ENCODE assay signal across 9 cellular contexts in the genomic region with DNA sequence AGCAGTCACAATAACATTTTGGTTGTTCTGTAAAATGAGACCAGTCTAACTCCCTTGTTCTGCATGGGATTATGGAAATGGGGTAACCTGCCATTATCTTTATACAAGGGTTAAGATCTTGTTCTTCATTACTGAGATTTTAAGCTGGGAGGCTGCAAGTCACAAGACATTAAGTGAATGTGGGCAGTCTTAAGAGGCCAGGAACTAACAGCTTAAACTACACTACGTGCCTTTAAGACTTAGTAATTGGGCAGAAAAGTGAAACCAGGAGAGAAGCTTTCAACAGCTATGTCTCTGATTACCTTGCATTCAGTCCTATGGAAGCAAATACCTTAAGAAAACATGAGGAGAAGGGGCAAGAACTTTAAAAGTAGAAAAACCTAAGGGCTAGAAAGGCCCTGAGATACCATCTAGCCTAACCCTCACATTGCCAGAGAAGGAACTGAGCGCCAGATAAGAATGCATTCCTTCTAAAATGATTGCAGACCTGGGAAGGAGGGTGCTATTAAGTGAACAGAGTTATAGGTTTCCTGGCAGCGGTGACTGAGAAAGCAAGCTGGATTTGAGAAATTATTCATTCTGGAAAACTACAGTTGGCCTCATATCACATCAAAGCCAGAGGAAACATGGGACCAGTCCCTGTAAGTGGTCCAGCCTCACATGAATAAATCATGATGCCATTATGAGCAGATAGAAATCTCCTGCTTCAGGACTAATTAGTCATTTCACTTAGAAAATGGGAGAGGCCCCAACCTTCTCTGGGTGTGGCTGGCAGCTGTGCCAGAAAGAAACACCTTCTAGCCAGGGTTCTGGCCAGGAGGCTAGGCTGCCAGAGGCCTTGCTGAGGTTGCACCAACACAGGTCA. TPM values are rescaled to one million over a fixed set of nuclear protein-coding genes. Genes with fewer than 3 reads are reported as not detected.
DNase-seq lines count a peak whose midpoint lies in the region; ATAC-seq and TF ChIP-seq lines count a peak whose summit lies in the region.
"Had no signal": no experiment of that assay in that cellular context is flagged by ENCODE, and none has a peak within 500 bp of the region (broad histone marks: within the 10 kb centered on the region; RNA-seq: fewer than 3 reads in every experiment).

No MANE protein-coding gene starts in this region.

- CTCF ChIA-PET in HEK293 (lab: Yijun Ruan, JAX) = interaction anchor here (0.6 kb wide), 1 partner anchor 36 kb away, joined by 3 read pairs; no protein-coding TSS in a partner anchor

- H3K36me3 ChIP-seq in HEK293 (ENCODE audit: control insufficient read depth in 2 of 2, insufficient read depth in 1 of 2, low read length in 2 of 2) (no peaks in the 10 kb centered on the region), colonic mucosa (no peaks in the 10 kb centered on the region)

- TF ChIP-seq CTCF in HEK293 (tag by site-specific recombination; IDR thresholded peaks at IDR 0.05) (no peak), colonic mucosa (IDR thresholded peaks at IDR 0.05) (no peak), osteocyte (IDR thresholded peaks at IDR 0.05) (no peak)

- H3K9me3 Mint-ChIP-seq in osteocyte (ENCODE audit: unreplicated experiment) = no peaks in the 10 kb centered on the region

- DNase-seq in COLO668 (lab: John Stamatoyannopoulos, UW; ENCODE audit: unreplicated experiment) (peak; percentile 26), colonic mucosa (peak; percentile 63), osteocyte (ENCODE audit: extremely low spot score, unreplicated experiment) (no peak), COLO829 (ENCODE audit: low spot score) (no peak)
- DNase-seq: effector memory CD4-positive, alpha-beta T cell; kidney glomerular epithelial cell had no signal

- H3K27ac Mint-ChIP-seq in osteocyte (ENCODE audit: unreplicated experiment) = peak overlapping the region; percentile 4

- H3K9ac ChIP-seq in colonic mucosa (ENCODE audit: low read depth in 2 of 2, low read length in 2 of 2) = peak overlapping the region; percentile 36 to 61

- H3K27me3 ChIP-seq in colonic mucosa = no peaks in the 10 kb centered on the region

- intact Hi-C loops in colonic mucosa (cut with DNase I) = no loop called here

- no peak overlapping the region for H3K4me3 Mint-ChIP-seq in osteocyte (ENCODE audit: unreplicated experiment)

- no peaks in the 10 kb centered on the region for H3K27me3 Mint-ChIP-seq in osteocyte (ENCODE audit: unreplicated experiment)

- H3K9me3 ChIP-seq in HEK293 (ENCODE audit: control insufficient read depth, insufficient read depth, low read depth, low read length) = no peaks in the 10 kb centered on the region
- H3K9me3 ChIP-seq in colonic mucosa = no peaks in the 10 kb centered on the region

- H3K4me3 ChIP-seq in HEK293 (ENCODE audit: low read depth, low read length) (no peak overlapping the region), colonic mucosa (no peak overlapping the region)

- H3K4me1 Mint-ChIP-seq in osteocyte (ENCODE audit: unreplicated experiment) = peaks cover 20% of the 10 kb centered on the region

- POLR2A ChIA-PET in HEK293 (lab: Yijun Ruan, JAX) = no interaction called here

- ATAC-seq in GM18861 (IDR thresholded peaks at IDR 0.05; ENCODE audit: unreplicated experiment) (no peak), GM21717 (IDR thresholded peaks at IDR 0.05; ENCODE audit: unreplicated experiment) (no peak)

- H3K27ac ChIP-seq in HEK293 (ENCODE audit: extremely low read depth, low read depth, low read length) = peak overlapping the region; percentile 29; the same call in 1 of the 2 replicates
- peak overlapping the region; percentile 71 for H3K27ac ChIP-seq in colonic mucosa

- peaks cover 3% of the 10 kb centered on the region for H3K36me3 Mint-ChIP-seq in osteocyte (ENCODE audit: unreplicated experiment)

- H3K4me1 ChIP-seq in HEK293 (ENCODE audit: control insufficient read depth, insufficient read depth, low read length) = peaks cover 5% of the 10 kb centered on the region; the same call in 1 of the 2 replicates
- H3K4me1 ChIP-seq in colonic mucosa = peaks cover 28% of the 10 kb centered on the region

TF ChIP-seq in HEK293, 187 proteins besides CTCF, POLR2A, EP300 and RAD21:
- TF ChIP-seq, protein P1, sequence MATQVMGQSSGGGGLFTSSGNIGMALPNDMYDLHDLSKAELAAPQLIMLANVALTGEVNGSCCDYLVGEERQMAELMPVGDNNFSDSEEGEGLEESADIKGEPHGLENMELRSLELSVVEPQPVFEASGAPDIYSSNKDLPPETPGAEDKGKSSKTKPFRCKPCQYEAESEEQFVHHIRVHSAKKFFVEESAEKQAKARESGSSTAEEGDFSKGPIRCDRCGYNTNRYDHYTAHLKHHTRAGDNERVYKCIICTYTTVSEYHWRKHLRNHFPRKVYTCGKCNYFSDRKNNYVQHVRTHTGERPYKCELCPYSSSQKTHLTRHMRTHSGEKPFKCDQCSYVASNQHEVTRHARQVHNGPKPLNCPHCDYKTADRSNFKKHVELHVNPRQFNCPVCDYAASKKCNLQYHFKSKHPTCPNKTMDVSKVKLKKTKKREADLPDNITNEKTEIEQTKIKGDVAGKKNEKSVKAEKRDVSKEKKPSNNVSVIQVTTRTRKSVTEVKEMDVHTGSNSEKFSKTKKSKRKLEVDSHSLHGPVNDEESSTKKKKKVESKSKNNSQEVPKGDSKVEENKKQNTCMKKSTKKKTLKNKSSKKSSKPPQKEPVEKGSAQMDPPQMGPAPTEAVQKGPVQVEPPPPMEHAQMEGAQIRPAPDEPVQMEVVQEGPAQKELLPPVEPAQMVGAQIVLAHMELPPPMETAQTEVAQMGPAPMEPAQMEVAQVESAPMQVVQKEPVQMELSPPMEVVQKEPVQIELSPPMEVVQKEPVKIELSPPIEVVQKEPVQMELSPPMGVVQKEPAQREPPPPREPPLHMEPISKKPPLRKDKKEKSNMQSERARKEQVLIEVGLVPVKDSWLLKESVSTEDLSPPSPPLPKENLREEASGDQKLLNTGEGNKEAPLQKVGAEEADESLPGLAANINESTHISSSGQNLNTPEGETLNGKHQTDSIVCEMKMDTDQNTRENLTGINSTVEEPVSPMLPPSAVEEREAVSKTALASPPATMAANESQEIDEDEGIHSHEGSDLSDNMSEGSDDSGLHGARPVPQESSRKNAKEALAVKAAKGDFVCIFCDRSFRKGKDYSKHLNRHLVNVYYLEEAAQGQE (tag by site-specific recombination; IDR thresholded peaks at IDR 0.05) = no peak
- TF ChIP-seq ZSCAN30 (tag by site-specific recombination; IDR thresholded peaks at IDR 0.05) (0 out of 2 replicates have a peak, but pooled peaks have one; percentile 17), SP7 (tag by site-specific recombination; IDR thresholded peaks at IDR 0.05) (peak; percentile 14), KLF1 (tag by site-specific recombination; IDR thresholded peaks at IDR 0.05) (peak; percentile 88)
- TF ChIP-seq, protein P2, sequence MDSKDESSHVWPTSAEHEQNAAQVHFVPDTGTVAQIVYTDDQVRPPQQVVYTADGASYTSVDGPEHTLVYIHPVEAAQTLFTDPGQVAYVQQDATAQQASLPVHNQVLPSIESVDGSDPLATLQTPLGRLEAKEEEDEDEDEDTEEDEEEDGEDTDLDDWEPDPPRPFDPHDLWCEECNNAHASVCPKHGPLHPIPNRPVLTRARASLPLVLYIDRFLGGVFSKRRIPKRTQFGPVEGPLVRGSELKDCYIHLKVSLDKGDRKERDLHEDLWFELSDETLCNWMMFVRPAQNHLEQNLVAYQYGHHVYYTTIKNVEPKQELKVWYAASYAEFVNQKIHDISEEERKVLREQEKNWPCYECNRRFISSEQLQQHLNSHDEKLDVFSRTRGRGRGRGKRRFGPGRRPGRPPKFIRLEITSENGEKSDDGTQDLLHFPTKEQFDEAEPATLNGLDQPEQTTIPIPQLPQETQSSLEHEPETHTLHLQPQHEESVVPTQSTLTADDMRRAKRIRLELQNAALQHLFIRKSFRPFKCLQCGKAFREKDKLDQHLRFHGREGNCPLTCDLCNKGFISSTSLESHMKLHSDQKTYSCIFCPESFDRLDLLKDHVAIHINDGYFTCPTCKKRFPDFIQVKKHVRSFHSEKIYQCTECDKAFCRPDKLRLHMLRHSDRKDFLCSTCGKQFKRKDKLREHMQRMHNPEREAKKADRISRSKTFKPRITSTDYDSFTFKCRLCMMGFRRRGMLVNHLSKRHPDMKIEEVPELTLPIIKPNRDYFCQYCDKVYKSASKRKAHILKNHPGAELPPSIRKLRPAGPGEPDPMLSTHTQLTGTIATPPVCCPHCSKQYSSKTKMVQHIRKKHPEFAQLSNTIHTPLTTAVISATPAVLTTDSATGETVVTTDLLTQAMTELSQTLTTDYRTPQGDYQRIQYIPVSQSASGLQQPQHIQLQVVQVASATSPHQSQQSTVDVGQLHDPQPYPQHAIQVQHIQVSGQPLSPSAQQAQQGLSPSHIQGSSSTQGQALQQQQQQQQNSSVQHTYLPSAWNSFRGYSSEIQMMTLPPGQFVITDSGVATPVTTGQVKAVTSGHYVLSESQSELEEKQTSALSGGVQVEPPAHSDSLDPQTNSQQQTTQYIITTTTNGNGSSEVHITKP (tag by site-specific recombination; IDR thresholded peaks at IDR 0.05) = peak; percentile 45
- TF ChIP-seq, protein P3, sequence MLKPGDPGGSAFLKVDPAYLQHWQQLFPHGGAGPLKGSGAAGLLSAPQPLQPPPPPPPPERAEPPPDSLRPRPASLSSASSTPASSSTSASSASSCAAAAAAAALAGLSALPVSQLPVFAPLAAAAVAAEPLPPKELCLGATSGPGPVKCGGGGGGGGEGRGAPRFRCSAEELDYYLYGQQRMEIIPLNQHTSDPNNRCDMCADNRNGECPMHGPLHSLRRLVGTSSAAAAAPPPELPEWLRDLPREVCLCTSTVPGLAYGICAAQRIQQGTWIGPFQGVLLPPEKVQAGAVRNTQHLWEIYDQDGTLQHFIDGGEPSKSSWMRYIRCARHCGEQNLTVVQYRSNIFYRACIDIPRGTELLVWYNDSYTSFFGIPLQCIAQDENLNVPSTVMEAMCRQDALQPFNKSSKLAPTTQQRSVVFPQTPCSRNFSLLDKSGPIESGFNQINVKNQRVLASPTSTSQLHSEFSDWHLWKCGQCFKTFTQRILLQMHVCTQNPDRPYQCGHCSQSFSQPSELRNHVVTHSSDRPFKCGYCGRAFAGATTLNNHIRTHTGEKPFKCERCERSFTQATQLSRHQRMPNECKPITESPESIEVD (tag by site-specific recombination; IDR thresholded peaks at IDR 0.05) = 0 out of 2 replicates have a peak, but pooled peaks have one; percentile 32

RNA-seq across cellular contexts. Expression of a gene that starts 32.9 kb away (rescaled TPM):
- total RNA-seq in colonic mucosa (10 to 100 TPM; 23.7 to 26.5 TPM), osteocyte (17.6 and 17.7 TPM in 2 replicates)

Comparison
In these comparisons a context has a peak if more than half of its experiments do, and no peak if none do; other contexts are left out.
1. DNase-seq: peak in COLO668 (single experiment) and colonic mucosa (single experiment); none in osteocyte (single experiment) and COLO829 (single experiment).